Comparison of ENCODE assay signal across 8 cellular contexts in genomic region chr1:160539896-160540858, GRCh38. TPM values are rescaled to one million over a fixed set of nuclear protein-coding genes. Genes with fewer than 3 reads are reported as not detected.
DNase-seq lines count a peak whose midpoint lies in the region; ATAC-seq and TF ChIP-seq lines count a peak whose summit lies in the region.

No MANE protein-coding gene starts in this region.

- H4K20me1 ChIP-seq in BLaER1 (no peaks in the 10 kb centered on the region), SU-DHL-6 (ENCODE audit: low read depth, low read length) (no peaks in the 10 kb centered on the region)

- H3K9me3 ChIP-seq in BLaER1 (peaks cover 20% of the 10 kb centered on the region), SU-DHL-6 (ENCODE audit: insufficient read depth, low read length) (peaks cover 10% of the 10 kb centered on the region; the same call in 1 of the 2 replicates), endodermal cell (ENCODE audit: control insufficient read depth, low read length) (peaks cover 18% of the 10 kb centered on the region)

- no peaks in the 10 kb centered on the region for H3K79me2 ChIP-seq in SU-DHL-6 (ENCODE audit: insufficient read depth, low read length)

- peak overlapping the region; percentile 22 for H2AFZ ChIP-seq in SU-DHL-6 (ENCODE audit: low read depth, low read length, severe bottlenecking)

- TF ChIP-seq CTCF in SU-DHL-6 (IDR thresholded peaks at IDR 0.05; ENCODE audit: insufficient read depth, low read length, poor library complexity, severe bottlenecking) (no peak), endodermal cell (conservative IDR thresholded peaks at IDR 0.05) (no peak), brain microvascular endothelial cell (IDR thresholded peaks at IDR 0.05; ENCODE audit: low read depth, low read length, missing control alignments) (no peak)

- no peaks in the 10 kb centered on the region for H3F3A ChIP-seq in SU-DHL-6 (ENCODE audit: insufficient read depth)

- H3K27ac Mint-ChIP-seq in endodermal cell, result peak overlapping the region; percentile 62

- H3K4me1 ChIP-seq in BLaER1, result peaks cover 64% of the 10 kb centered on the region
- peaks cover 4% of the 10 kb centered on the region for H3K4me1 ChIP-seq in endodermal cell (ENCODE audit: control insufficient read depth, insufficient read depth, low read length)

- H3K4me2 ChIP-seq in BLaER1, result peak overlapping the region; percentile 71
- H3K4me2 ChIP-seq in SU-DHL-6 (ENCODE audit: low read depth, low read length, poor library complexity, severe bottlenecking), result peak overlapping the region; percentile 56

- H3K27ac ChIP-seq in BLaER1 (peak overlapping the region; percentile 93), SU-DHL-6 (ENCODE audit: low read depth, low read length) (peak overlapping the region; percentile 77), endodermal cell (ENCODE audit: low read depth, low read length) (no peak overlapping the region), brain microvascular endothelial cell (no peak overlapping the region)

- peaks cover 19% of the 10 kb centered on the region for H3K9me3 Mint-ChIP-seq in endodermal cell

- H3K9ac ChIP-seq in BLaER1 (peak overlapping the region; percentile 76), SU-DHL-6 (ENCODE audit: low read length) (peak overlapping the region; percentile 33), endodermal cell (ENCODE audit: extremely low read depth, low read length, poor library complexity, severe bottlenecking) (no peak overlapping the region)

- H3K4me3 ChIP-seq in BLaER1, result no peak overlapping the region; the same call in 1 of the 2 replicates
- H3K4me3 ChIP-seq in SU-DHL-6 (ENCODE audit: insufficient read depth, low read length, poor library complexity, severe bottlenecking), result no peak overlapping the region
- peak overlapping the region; percentile 52 for H3K4me3 ChIP-seq in endodermal cell (ENCODE audit: low read length)
- H3K4me3 ChIP-seq in brain microvascular endothelial cell (ENCODE audit: low read depth, low read length), result no peak overlapping the region

- H3K4me3 Mint-ChIP-seq in endodermal cell, result peak overlapping the region; percentile 15

- no peaks in the 10 kb centered on the region for H3K36me3 Mint-ChIP-seq in endodermal cell (ENCODE audit: low read depth)

- 69 to 89% methylated on average over 6 to 11 of the region's 11 CpGs for WGBS in endodermal cell (ENCODE audit: insufficient coverage in 1 of 2, insufficient read length in 1 of 2), 2 experiments

- in situ Hi-C loops in brain microvascular endothelial cell (cut with HindIII; ENCODE audit: low pct_ligation_motif_present, low sequenced_read_pairs), result no loop called here

- DNase-seq in endodermal cell (peak; percentile 61), D341Med (ENCODE audit: low spot score) (no peak), brain microvascular endothelial cell (no peak)
- peak; percentile 16 to 44 for DNase-seq in stimulated activated CD8-positive, alpha-beta memory T cell treated with anti-CD3 and anti-CD28 coated beads, Interleukin-7, amount 100 ng/mL, for 4 hours (ENCODE audit: low read depth in 2 of 2)

- peaks cover 2% of the 10 kb centered on the region for H3K27me3 Mint-ChIP-seq in endodermal cell (ENCODE audit: insufficient read depth)

- no peaks in the 10 kb centered on the region for H3K27me3 ChIP-seq in BLaER1
- no peaks in the 10 kb centered on the region for H3K27me3 ChIP-seq in SU-DHL-6 (ENCODE audit: low read length)
- H3K27me3 ChIP-seq in endodermal cell (ENCODE audit: control insufficient read depth, insufficient read depth, low read length, poor library complexity, severe bottlenecking), result no peaks in the 10 kb centered on the region
- H3K27me3 ChIP-seq in brain microvascular endothelial cell (replicated peaks), result no peaks in the 10 kb centered on the region

- ATAC-seq in GM19025 (IDR thresholded peaks at IDR 0.05; ENCODE audit: low read depth, unreplicated experiment) (peak; percentile 92), HG03139 (IDR thresholded peaks at IDR 0.05; ENCODE audit: unreplicated experiment) (peak; percentile 85)

- H3K36me3 ChIP-seq in BLaER1, result peaks cover 5% of the 10 kb centered on the region; the same call in 1 of the 2 replicates
- H3K36me3 ChIP-seq in SU-DHL-6 (ENCODE audit: low read length), result peaks cover 5% of the 10 kb centered on the region; the same call in 1 of the 2 replicates
- no peaks in the 10 kb centered on the region for H3K36me3 ChIP-seq in endodermal cell (ENCODE audit: control insufficient read depth, insufficient read depth, low read length)
- no peaks in the 10 kb centered on the region for H3K36me3 ChIP-seq in brain microvascular endothelial cell (replicated peaks)

- H3K9me2 ChIP-seq in SU-DHL-6 (replicated peaks; ENCODE audit: insufficient read depth, low read length), result no peaks in the 10 kb centered on the region

- peaks cover 25% of the 10 kb centered on the region for H3K4me1 Mint-ChIP-seq in endodermal cell

RNA-seq across cellular contexts. Expression of gene SLAMF6, which starts 17.1 kb away (rescaled TPM):
- total RNA-seq in endodermal cell, result not detected
- not detected for polyA plus RNA-seq in endodermal cell (2013, experiment 1 of 2)
- not detected for polyA plus RNA-seq in endodermal cell (2013, experiment 2 of 2)

RNA-seq across cellular contexts. Expression of gene CD84, which starts 39.1 kb away (rescaled TPM):
- total RNA-seq in endodermal cell, result not detected
- not detected for polyA plus RNA-seq in endodermal cell (2013, experiment 1 of 2)
- polyA plus RNA-seq in endodermal cell (2013, experiment 2 of 2), result not detected

Comparison
In these comparisons a context has a peak if more than half of its experiments do, and no peak if none do; other contexts are left out.
1. H3K27ac ChIP-seq: peak in BLaER1 (single experiment) and SU-DHL-6 (single experiment); none in endodermal cell (single experiment) and brain microvascular endothelial cell (single experiment).
2. DNase-seq: peak in endodermal cell (single experiment) and stimulated activated CD8-positive, alpha-beta memory T cell treated with anti-CD3 and anti-CD28 coated beads, Interleukin-7, amount 100 ng/mL, for 4 hours (2 of 2); none in D341Med (single experiment) and brain microvascular endothelial cell (single experiment).